Comparison of ENCODE assay signal across 8 cellular contexts in genomic region chr17:60392845-60393702, GRCh38. TPM values are rescaled to one million over a fixed set of nuclear protein-coding genes. Genes with fewer than 3 reads are reported as not detected.
DNase-seq lines count a peak whose midpoint lies in the region; ATAC-seq, FAIRE-seq and TF ChIP-seq lines count a peak whose summit lies in the region.

No MANE protein-coding gene starts in this region.

- H3K4me1 ChIP-seq in DND-41 (ENCODE audit: insufficient read depth, low read length), result peaks cover 42% of the 10 kb centered on the region
- peaks cover 18% of the 10 kb centered on the region for H3K4me1 ChIP-seq in KMS-11 (ENCODE audit: low read depth, poor library complexity, severe bottlenecking)
- H3K4me1 ChIP-seq in keratinocyte (ENCODE audit: control insufficient read depth, extremely low read depth, insufficient read depth, low read length), result peaks cover 21% of the 10 kb centered on the region

- peak; percentile 43 for FAIRE-seq in keratinocyte (lab: Jason Lieb, UNC)

- H3K9me1 ChIP-seq in keratinocyte (ENCODE audit: control insufficient read depth, extremely low read depth, insufficient read depth, low read length), result no peaks in the 10 kb centered on the region

- DNase-seq in DND-41, result peak; percentile 53
- peak; percentile 64 for DNase-seq in RPMI7951 (ENCODE audit: low read depth)
- peak; percentile 69 for DNase-seq in astrocyte of the spinal cord (ENCODE audit: low read depth, low spot score)
- no peak for DNase-seq in keratinocyte (ENCODE audit: low read depth, low spot score)
- DNase-seq in stimulated activated CD4-positive, alpha-beta T cell treated with anti-CD3 and anti-CD28 coated beads, Interleukin-12 subunit alpha, Interleukin-12 subunit beta, amount 100 ng/mL, for 48 hours (ENCODE audit: low read depth in 2 of 3, low spot score in 1 of 3), result peak; percentile 32 to 40 (median 33)
- no peak for DNase-seq in SKM-1 treated with dmso at 0.1 percent for 144 hours (lab: John Stamatoyannopoulos, UW; ENCODE audit: unreplicated experiment)

- H3K27ac ChIP-seq in DND-41 (ENCODE audit: low read length) (peak overlapping the region; percentile 99), KMS-11 (peak overlapping the region; percentile 68), keratinocyte (ENCODE audit: control insufficient read depth, insufficient read depth, low read length) (peak overlapping the region; percentile 91)

- H3K36me3 ChIP-seq in DND-41 (ENCODE audit: insufficient read depth, low read length) (no peaks in the 10 kb centered on the region; the same call in 1 of the 2 replicates), KMS-11 (ENCODE audit: insufficient read depth) (no peaks in the 10 kb centered on the region), keratinocyte (ENCODE audit: control insufficient read depth in 2 of 2, extremely low read depth in 1 of 2, insufficient read depth in 2 of 2, low read length in 2 of 2) (no peaks in the 10 kb centered on the region)

- H3K4me3 ChIP-seq in DND-41 (ENCODE audit: low read depth in 1 of 2, low read length in 2 of 2) (peak overlapping the region; percentile 81 to 84), KMS-11 (IDR thresholded peaks at IDR 0.05; ENCODE audit: insufficient read depth, low read depth, low read length) (peak overlapping the region; percentile 72), astrocyte of the spinal cord (ENCODE audit: low read depth, low read length) (peak overlapping the region; percentile 74), keratinocyte (ENCODE audit: control insufficient read depth in 2 of 3, extremely low read depth in 1 of 3, insufficient read depth in 2 of 3, low read depth in 1 of 3, low read length in 3 of 3) (peak overlapping the region; percentile 92 to 97 (median 94))

- H3K27me3 ChIP-seq in DND-41 (ENCODE audit: insufficient read depth, low read length, poor library complexity), result no peaks in the 10 kb centered on the region
- no peaks in the 10 kb centered on the region for H3K27me3 ChIP-seq in KMS-11 (ENCODE audit: insufficient read depth, low read depth)
- no peaks in the 10 kb centered on the region for H3K27me3 ChIP-seq in keratinocyte (ENCODE audit: control insufficient read depth, extremely low read depth, insufficient read depth, low read length)

- peak overlapping the region; percentile 92 for H3K4me2 ChIP-seq in DND-41 (ENCODE audit: insufficient read depth, low read length)
- H3K4me2 ChIP-seq in KMS-11, result peak overlapping the region; percentile 67
- peak overlapping the region; percentile 77 for H3K4me2 ChIP-seq in keratinocyte (ENCODE audit: control insufficient read depth, extremely low read depth, insufficient read depth, low read depth, low read length)

- peaks cover 5% of the 10 kb centered on the region; the same call in 1 of the 2 replicates for H4K20me1 ChIP-seq in DND-41 (ENCODE audit: insufficient read depth, low read length)
- no peaks in the 10 kb centered on the region for H4K20me1 ChIP-seq in KMS-11 (ENCODE audit: insufficient read depth)
- H4K20me1 ChIP-seq in keratinocyte (ENCODE audit: control insufficient read depth, extremely low read depth, insufficient read depth, low read length), result no peaks in the 10 kb centered on the region

- H3K9me3 ChIP-seq in DND-41 (ENCODE audit: insufficient read depth, low read length, severe bottlenecking) (no peaks in the 10 kb centered on the region), keratinocyte (ENCODE audit: control insufficient read depth, low read depth, low read length) (no peaks in the 10 kb centered on the region)

- peak overlapping the region; percentile 81 for H2AFZ ChIP-seq in DND-41 (ENCODE audit: low read depth, low read length)
- peak overlapping the region; percentile 75 for H2AFZ ChIP-seq in KMS-11 (ENCODE audit: low read depth)
- peak overlapping the region; percentile 97 for H2AFZ ChIP-seq in keratinocyte (ENCODE audit: control insufficient read depth, low read length)

- TF ChIP-seq CTCF in DND-41 (IDR thresholded peaks at IDR 0.05; ENCODE audit: borderline replicate concordance, extremely low read depth, low read length, poor library complexity, severe bottlenecking) (no peak), KMS-11 (conservative IDR thresholded peaks at IDR 0.05; ENCODE audit: low read depth, low read length) (no peak), astrocyte of the spinal cord (IDR thresholded peaks at IDR 0.05; ENCODE audit: low read depth, low read length) (no peak), keratinocyte (optimal IDR thresholded peaks at IDR 0.05 in 1 of 3, IDR thresholded peaks at IDR 0.05 in 1 of 3, conservative IDR thresholded peaks at IDR 0.05 in 1 of 3; ENCODE audit: extremely low read depth in 1 of 3, insufficient read depth in 2 of 3, low read length in 3 of 3) (no peak)

- H3K79me2 ChIP-seq in DND-41 (ENCODE audit: insufficient read depth, low read length), result peaks cover 36% of the 10 kb centered on the region
- H3K79me2 ChIP-seq in KMS-11 (ENCODE audit: insufficient read depth, low read depth), result 0 out of 2 replicates have a peak, but pooled peaks cover 12% of the 10 kb centered on the region
- H3K79me2 ChIP-seq in keratinocyte (ENCODE audit: control insufficient read depth, insufficient read depth, low read length), result peaks cover 33% of the 10 kb centered on the region

- peak overlapping the region; percentile 94 for H3K9ac ChIP-seq in DND-41 (ENCODE audit: low read depth, low read length)
- H3K9ac ChIP-seq in KMS-11, result peak overlapping the region; percentile 68
- peak overlapping the region; percentile 99 for H3K9ac ChIP-seq in keratinocyte (ENCODE audit: control insufficient read depth, extremely low read depth, insufficient read depth, low read length)

- in situ Hi-C loops in astrocyte of the spinal cord (cut with HindIII; ENCODE audit: low sequenced_read_pairs), result no loop called here

- ATAC-seq in DND-41 (ENCODE audit: insufficient read depth, low read depth), result no peak
- no peak for ATAC-seq in HG02759 (IDR thresholded peaks at IDR 0.05; ENCODE audit: unreplicated experiment)

- dilution Hi-C loops in keratinocyte (cut with MboI; ENCODE audit: extremely low pct_ligation_motif_present, low sequenced_read_pairs), result no loop called here

RNA-seq across cellular contexts. Expression of gene USP32, which starts 1.1 kb away (rescaled TPM):
- total RNA-seq in RPMI7951 (2014; rRNA removed; shearing (Covaris generic)), result 21.4 and 25.0 TPM in 2 replicates
- 25.6 to 37.6 TPM (median 33.0 TPM) in 3 replicates for polyA plus RNA-seq in keratinocyte
- polyA plus RNA-seq in keratinocyte (2011; ENCODE audit: low read depth), result 44.5 TPM
- 22.4 and 33.1 TPM in 2 replicates for polyA plus RNA-seq in keratinocyte (2011; cell fraction: cytosol; rRNA removed)
- 35.2 and 36.1 TPM in 2 replicates for polyA plus RNA-seq in keratinocyte (2011; cell fraction: nucleus; rRNA removed)
- 28.8 and 36.6 TPM in 2 replicates for polyA plus RNA-seq in keratinocyte (2012; ENCODE audit: low replicate concordance)
- polyA minus RNA-seq in keratinocyte, result 20.6 to 67.3 TPM (median 25.3 TPM) in 3 replicates
- 27.0 TPM for polyA minus RNA-seq in keratinocyte (2011; cell fraction: cytosol; rRNA and poly(A)+ RNA removed)
- 35.3 and 86.5 TPM in 2 replicates for polyA minus RNA-seq in keratinocyte (2011; cell fraction: nucleus; rRNA and poly(A)+ RNA removed)

RNA-seq across cellular contexts. Expression of gene CHCT1, which starts 29.2 kb away (rescaled TPM):
- total RNA-seq in RPMI7951 (2014; rRNA removed; shearing (Covaris generic)), result not detected in 2 replicates
- not detected in 3 replicates for polyA plus RNA-seq in keratinocyte
- polyA plus RNA-seq in keratinocyte (2011; ENCODE audit: low read depth), result not detected
- polyA plus RNA-seq in keratinocyte (2011; cell fraction: cytosol; rRNA removed), result not detected in 2 replicates
- polyA plus RNA-seq in keratinocyte (2011; cell fraction: nucleus; rRNA removed), result not detected in 2 replicates
- not detected in 2 replicates for polyA plus RNA-seq in keratinocyte (2012; ENCODE audit: low replicate concordance)
- not detected in 3 replicates for polyA minus RNA-seq in keratinocyte
- not detected for polyA minus RNA-seq in keratinocyte (2011; cell fraction: cytosol; rRNA and poly(A)+ RNA removed)
- not detected in 2 replicates for polyA minus RNA-seq in keratinocyte (2011; cell fraction: nucleus; rRNA and poly(A)+ RNA removed)

Comparison
In these comparisons a context has a peak if more than half of its experiments do, and no peak if none do; other contexts are left out.
1. DNase-seq: peak in DND-41 (single experiment), RPMI7951 (single experiment), astrocyte of the spinal cord (single experiment) and stimulated activated CD4-positive, alpha-beta T cell treated with anti-CD3 and anti-CD28 coated beads, Interleukin-12 subunit alpha, Interleukin-12 subunit beta, amount 100 ng/mL, for 48 hours (3 of 3); none in keratinocyte (single experiment) and SKM-1 treated with dmso at 0.1 percent for 144 hours (single experiment).
2. Peak in every context shown above with its lines, with median percentiles within 50 percentile points of each other: H2AFZ ChIP-seq, H3K27ac ChIP-seq, H3K4me2 ChIP-seq, H3K4me3 ChIP-seq and H3K9ac ChIP-seq.